13 cellular contexts compared by ENCODE assay signal in the genomic region with DNA sequence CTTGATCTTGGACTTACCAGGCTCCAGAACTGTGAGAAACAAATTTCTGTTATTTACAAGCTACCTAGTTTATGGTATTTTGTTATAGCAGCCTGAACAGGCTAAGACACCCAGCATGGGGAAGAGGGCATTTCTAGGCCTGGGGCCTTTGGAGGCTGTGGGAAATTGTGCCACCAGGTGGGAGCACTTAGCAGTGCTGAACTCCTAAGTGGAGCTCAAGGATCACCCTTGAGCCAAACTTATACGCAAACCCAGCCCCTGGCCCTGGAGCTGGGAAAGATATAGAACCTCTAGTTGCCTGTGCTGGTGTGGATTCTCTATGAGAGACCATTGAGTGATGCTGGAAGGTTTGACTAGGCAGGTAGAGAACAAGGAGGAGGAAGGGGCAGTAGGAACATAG.
"Had no signal": no experiment of that assay in that cellular context is flagged by ENCODE, and none has a peak within 500 bp of the region (broad histone marks: within the 10 kb centered on the region; RNA-seq: fewer than 3 reads in every experiment).

No MANE protein-coding gene starts in this region.

- H3K9me3 Mint-ChIP-seq: activated B cell treated with CpG ODN at 0.5 μM for 24 hours; activated CD4-positive, alpha-beta T cell treated with anti-CD3 and anti-CD28 coated beads, Interleukin-2, amount 10 ng/mL, durations not matched to agents 24 days and 14 days; activated naive CD8-positive, alpha-beta T cell treated with anti-CD3 and anti-CD28 coated beads for 36 hours had no signal

- H3K36me3 ChIP-seq: breast epithelium, gastrocnemius medialis, uterus had no signal

- H3K27ac ChIP-seq: breast epithelium, gastrocnemius medialis, heart right ventricle, left lung, thyroid gland, uterus had no signal

- H3K27ac Mint-ChIP-seq: activated B cell treated with CpG ODN at 0.5 μM for 24 hours; activated CD4-positive, alpha-beta T cell treated with anti-CD3 and anti-CD28 coated beads, Interleukin-2, amount 10 ng/mL, durations not matched to agents 24 days and 14 days; activated naive CD8-positive, alpha-beta T cell treated with anti-CD3 and anti-CD28 coated beads for 36 hours had no signal

- H3K4me2 ChIP-seq: smooth muscle cell had no signal

- ATAC-seq: gastrocnemius medialis, heart right ventricle, left lung, right cardiac atrium had no signal

- H3K9me3 ChIP-seq: breast epithelium, gastrocnemius medialis, heart right ventricle, left lung, thyroid gland, uterus had no signal

- H3K4me1 ChIP-seq: breast epithelium, left lung, thyroid gland, uterus had no signal

- H3K4me3 ChIP-seq: breast epithelium, gastrocnemius medialis, heart right ventricle, left lung, smooth muscle cell, thyroid gland, uterus had no signal

- H3K27me3 Mint-ChIP-seq: activated B cell treated with CpG ODN at 0.5 μM for 24 hours; activated CD4-positive, alpha-beta T cell treated with anti-CD3 and anti-CD28 coated beads, Interleukin-2, amount 10 ng/mL, durations not matched to agents 24 days and 14 days; activated naive CD8-positive, alpha-beta T cell treated with anti-CD3 and anti-CD28 coated beads for 36 hours had no signal

- H3K4me3 Mint-ChIP-seq: activated B cell treated with CpG ODN at 0.5 μM for 24 hours; activated CD4-positive, alpha-beta T cell treated with anti-CD3 and anti-CD28 coated beads, Interleukin-2, amount 10 ng/mL, durations not matched to agents 24 days and 14 days; activated naive CD8-positive, alpha-beta T cell treated with anti-CD3 and anti-CD28 coated beads for 36 hours had no signal

- DNase-seq: activated B cell treated with CpG ODN at 0.5 μM for 24 hours; activated CD4-positive, alpha-beta T cell treated with anti-CD3 and anti-CD28 coated beads, Interleukin-2, amount 10 ng/mL, durations not matched to agents 24 days and 14 days; activated gamma-delta T cell treated with Interleukin-2 at 50 U/mL for 16 hours; activated naive CD8-positive, alpha-beta T cell treated with anti-CD3 and anti-CD28 coated beads for 36 hours; activated T-cell treated with anti-CD3 and anti-CD28 coated beads, Interleukin-2, amount 50 U/mL, for 1 hour; gastrocnemius medialis; heart right ventricle; left lung; right cardiac atrium; thyroid gland; uterus had no signal

- H3K27me3 ChIP-seq: breast epithelium, gastrocnemius medialis, heart right ventricle, left lung, thyroid gland, uterus had no signal

- H3K4me1 Mint-ChIP-seq: activated B cell treated with CpG ODN at 0.5 μM for 24 hours had no signal
